ENCODE assay signal across 13 cellular contexts in the genomic region with DNA sequence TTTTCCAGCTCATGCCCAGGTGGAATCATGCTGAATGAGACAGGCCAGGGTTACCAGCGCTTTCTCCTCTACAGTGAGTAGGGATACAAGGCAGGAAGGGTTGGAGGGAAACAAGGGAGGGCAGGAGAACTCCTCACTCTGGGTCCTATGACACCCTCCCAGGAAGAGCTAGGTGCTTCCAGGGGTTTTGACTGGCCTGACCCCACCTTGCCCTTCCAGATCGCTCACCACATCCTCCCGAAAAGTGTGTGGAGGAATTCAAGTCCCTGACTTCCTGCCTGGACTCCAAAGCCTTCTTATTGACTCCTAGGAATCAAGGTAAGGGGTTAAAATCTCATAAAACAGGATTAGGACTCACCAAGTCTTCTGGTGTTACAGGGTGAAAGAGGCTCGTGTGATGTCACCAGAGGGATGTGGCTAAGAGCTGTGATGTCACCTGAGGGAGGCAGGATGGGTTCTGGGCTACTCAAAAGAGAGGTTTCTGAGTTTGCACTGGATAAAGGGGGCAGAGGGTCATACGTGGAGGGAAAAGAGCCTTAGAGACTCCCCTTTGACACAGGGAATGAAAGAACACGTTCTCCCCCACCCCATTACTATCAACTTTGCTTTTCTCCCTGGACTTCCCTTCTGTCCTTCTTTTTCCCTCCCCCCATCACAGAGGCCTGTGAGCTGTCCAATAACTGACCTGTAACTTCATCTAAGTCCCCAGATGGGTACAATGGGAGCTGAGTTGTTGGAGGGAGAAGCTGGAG. TPM values are rescaled to one million over a fixed set of nuclear protein-coding genes. Genes with fewer than 3 reads are reported as not detected.
A peak's percentile ranks its signal among the peaks of the same experiment; 100 is the strongest.
DNase-seq lines count a peak whose midpoint lies in the region; ATAC-seq and TF ChIP-seq lines count a peak whose summit lies in the region.
"Had no signal": no experiment of that assay in that cellular context is flagged by ENCODE, and none has a peak within 500 bp of the region (broad histone marks: within the 10 kb centered on the region; RNA-seq: fewer than 3 reads in every experiment).

No MANE protein-coding gene starts in this region.

- peaks cover 5% of the 10 kb centered on the region for H3K27me3 Mint-ChIP-seq in CD4-positive, CD25-positive, alpha-beta regulatory T cell
- H3K27me3 Mint-ChIP-seq in IgD-negative memory B cell (no peaks in the 10 kb centered on the region), natural killer cell (ENCODE audit: low read depth in 2 of 2) (no peaks in the 10 kb centered on the region)
- no peaks in the 10 kb centered on the region for H3K27me3 Mint-ChIP-seq in activated naive CD4-positive, alpha-beta T cell treated with anti-CD3 and anti-CD28 coated beads, Interleukin-2, amount 50 U/mL, for 24 hours

- H3K36me3 ChIP-seq in CD4-positive, CD25-positive, alpha-beta regulatory T cell (ENCODE audit: control insufficient read depth, insufficient read depth, low read length) = peaks cover 22% of the 10 kb centered on the region
- peaks cover 6% of the 10 kb centered on the region; the same call in 1 of the 2 replicates for H3K36me3 ChIP-seq in SJCRH30

- no peaks in the 10 kb centered on the region for H3K9me3 Mint-ChIP-seq in CD4-positive, CD25-positive, alpha-beta regulatory T cell
- no peaks in the 10 kb centered on the region for H3K9me3 Mint-ChIP-seq in IgD-negative memory B cell
- no peaks in the 10 kb centered on the region for H3K9me3 Mint-ChIP-seq in activated naive CD4-positive, alpha-beta T cell treated with anti-CD3 and anti-CD28 coated beads, Interleukin-2, amount 50 U/mL, for 24 hours
- H3K9me3 Mint-ChIP-seq in natural killer cell = no peaks in the 10 kb centered on the region
- H3K9me3 Mint-ChIP-seq: H9 had no signal

- ATAC-seq in CD4-positive, CD25-positive, alpha-beta regulatory T cell (ENCODE audit: low read depth in 2 of 2) = no peak
- no peak for ATAC-seq in natural killer cell
- no peak for ATAC-seq in HG03280 (IDR thresholded peaks at IDR 0.05; ENCODE audit: unreplicated experiment)

- H3K4me1 ChIP-seq in CD4-positive, CD25-positive, alpha-beta regulatory T cell (ENCODE audit: control insufficient read depth, insufficient read depth, low read length, poor library complexity, severe bottlenecking) = peaks cover 57% of the 10 kb centered on the region
- peaks cover 3% of the 10 kb centered on the region; the same call in 1 of the 2 replicates for H3K4me1 ChIP-seq in SJCRH30

- H3K4me3 Mint-ChIP-seq in CD4-positive, CD25-positive, alpha-beta regulatory T cell = peak overlapping the region; percentile 61 to 99 (median 93)
- H3K4me3 Mint-ChIP-seq in IgD-negative memory B cell (peak overlapping the region in 3 of 4 donors; percentile 74 to 93 (median 84)), natural killer cell (peak overlapping the region; percentile 65)
- peak overlapping the region; percentile 30 for H3K4me3 Mint-ChIP-seq in activated naive CD4-positive, alpha-beta T cell treated with anti-CD3 and anti-CD28 coated beads, Interleukin-2, amount 50 U/mL, for 24 hours

- no peaks in the 10 kb centered on the region for H3K9me3 ChIP-seq in CD4-positive, CD25-positive, alpha-beta regulatory T cell (ENCODE audit: control insufficient read depth in 2 of 2, low read length in 2 of 2)
- no peaks in the 10 kb centered on the region for H3K9me3 ChIP-seq in SJCRH30 (replicated peaks)

- H3K36me3 Mint-ChIP-seq in CD4-positive, CD25-positive, alpha-beta regulatory T cell = peaks cover 15% of the 10 kb centered on the region
- H3K36me3 Mint-ChIP-seq in IgD-negative memory B cell (peaks cover 6% of the 10 kb centered on the region), natural killer cell (no peaks in the 10 kb centered on the region)
- no peaks in the 10 kb centered on the region for H3K36me3 Mint-ChIP-seq in activated naive CD4-positive, alpha-beta T cell treated with anti-CD3 and anti-CD28 coated beads, Interleukin-2, amount 50 U/mL, for 24 hours

- H3K4me3 ChIP-seq in CD4-positive, CD25-positive, alpha-beta regulatory T cell (ENCODE audit: low read depth, low read length) = no peak overlapping the region
- no peak overlapping the region for H3K4me3 ChIP-seq in SJCRH30

- TF ChIP-seq CTCF in natural killer cell (IDR thresholded peaks at IDR 0.05) = no peak

- no peaks in the 10 kb centered on the region for H3K27me3 ChIP-seq in CD4-positive, CD25-positive, alpha-beta regulatory T cell (ENCODE audit: control insufficient read depth, insufficient read depth, low read length)
- no peaks in the 10 kb centered on the region for H3K27me3 ChIP-seq in SJCRH30

- DNase-seq in CD4-positive, CD25-positive, alpha-beta regulatory T cell = peak in 2 of 3 donors; percentile 23 to 58
- DNase-seq in natural killer cell (no peak), GM19240 (ENCODE audit: insufficient read length, low spot score) (no peak), SJCRH30 (no peak), SKM-1 treated with dmso at 0.1 percent for 144 hours (lab: John Stamatoyannopoulos, UW; ENCODE audit: unreplicated experiment) (no peak)
- DNase-seq: activated gamma-delta T cell, COR-L47, dermis blood vessel endothelial cell, H9, NCI-H2107 had no signal

- intact Hi-C loops in natural killer cell (cut with micrococcal nuclease) = no loop called here

- H3K4me1 Mint-ChIP-seq in CD4-positive, CD25-positive, alpha-beta regulatory T cell = peaks cover 4 to 78% (median 44%) of the 10 kb centered on the region in 4 donors
- H3K4me1 Mint-ChIP-seq in IgD-negative memory B cell (peaks cover 30 to 44% (median 36%) of the 10 kb centered on the region in 3 donors), natural killer cell (peaks cover 41 to 62% of the 10 kb centered on the region in 2 donors)
- peaks cover 56% of the 10 kb centered on the region for H3K4me1 Mint-ChIP-seq in activated naive CD4-positive, alpha-beta T cell treated with anti-CD3 and anti-CD28 coated beads, Interleukin-2, amount 50 U/mL, for 24 hours

- peak overlapping the region; percentile 76 for H3K27ac ChIP-seq in CD4-positive, CD25-positive, alpha-beta regulatory T cell (ENCODE audit: insufficient read depth, low read length, poor library complexity, severe bottlenecking)
- no peak overlapping the region for H3K27ac ChIP-seq in SJCRH30

- H3K27ac Mint-ChIP-seq in CD4-positive, CD25-positive, alpha-beta regulatory T cell = peak overlapping the region; percentile 48 to 93 (median 85)
- peak overlapping the region in 1 of 3 donors; percentile 78 for H3K27ac Mint-ChIP-seq in IgD-negative memory B cell
- H3K27ac Mint-ChIP-seq in activated naive CD4-positive, alpha-beta T cell treated with anti-CD3 and anti-CD28 coated beads, Interleukin-2, amount 50 U/mL, for 24 hours = peak overlapping the region; percentile 91
- H3K27ac Mint-ChIP-seq in natural killer cell = peak overlapping the region; percentile 83 to 89

RNA-seq across cellular contexts. Expression of a gene that starts 1.9 kb away (rescaled TPM):
- 1.7 TPM for total RNA-seq in CD4-positive, CD25-positive, alpha-beta regulatory T cell
- polyA plus RNA-seq in CD4-positive, CD25-positive, alpha-beta regulatory T cell = 1 to 10 TPM; 2.5 to 4.1 (median 2.8) TPM
- polyA plus RNA-seq in IgD-negative memory B cell = 8.5 TPM
- 1 to 10 TPM; 2.6 to 2.8 (median 2.7) TPM for total RNA-seq in natural killer cell
- total RNA-seq in SJCRH30 (2014; rRNA removed; shearing (Covaris generic)) = 1.8 and 2.0 TPM in 2 replicates

RNA-seq across cellular contexts. Expression of a gene that starts 3.0 kb away (rescaled TPM):
- 18.8 TPM for total RNA-seq in CD4-positive, CD25-positive, alpha-beta regulatory T cell
- polyA plus RNA-seq in CD4-positive, CD25-positive, alpha-beta regulatory T cell = 10 to 100 TPM; 24.2 to 30.5 (median 27.1) TPM
- polyA plus RNA-seq in IgD-negative memory B cell = 28.1 TPM
- 10 to 100 TPM; 25.9 to 29.9 (median 27.4) TPM for total RNA-seq in natural killer cell
- total RNA-seq in SJCRH30 (2014; rRNA removed; shearing (Covaris generic)) = 17.6 and 19.0 TPM in 2 replicates

RNA-seq across cellular contexts. Expression of a gene that starts 5.1 kb away (rescaled TPM):
- 213 TPM for total RNA-seq in CD4-positive, CD25-positive, alpha-beta regulatory T cell
- polyA plus RNA-seq in CD4-positive, CD25-positive, alpha-beta regulatory T cell = 10 to 100 TPM; 13.5 to 19.7 (median 18.0) TPM
- 30.9 TPM for polyA plus RNA-seq in IgD-negative memory B cell
- 100 to 1,000 TPM; 264 to 303 (median 274) TPM for total RNA-seq in natural killer cell
- 165 and 188 TPM in 2 replicates for total RNA-seq in SJCRH30 (2014; rRNA removed; shearing (Covaris generic))

RNA-seq across cellular contexts. Expression of a gene that starts 7.2 kb away (rescaled TPM):
- total RNA-seq in CD4-positive, CD25-positive, alpha-beta regulatory T cell = 9.8 TPM
- polyA plus RNA-seq in CD4-positive, CD25-positive, alpha-beta regulatory T cell = 10 to 100 TPM; 21.6 to 27.3 (median 25.2) TPM
- polyA plus RNA-seq in IgD-negative memory B cell = 24.1 TPM
- total RNA-seq in natural killer cell = 10 to 100 TPM; 16.0 to 20.3 (median 18.2) TPM
- 19.5 and 23.6 TPM in 2 replicates for total RNA-seq in SJCRH30 (2014; rRNA removed; shearing (Covaris generic))

RNA-seq across cellular contexts. Expression of a gene that starts 8.3 kb away (rescaled TPM):
- 141 TPM for total RNA-seq in CD4-positive, CD25-positive, alpha-beta regulatory T cell
- 100 to 1,000 TPM; 235 to 285 (median 261) TPM for polyA plus RNA-seq in CD4-positive, CD25-positive, alpha-beta regulatory T cell
- 268 TPM for polyA plus RNA-seq in IgD-negative memory B cell
- 100 to 1,000 TPM; 140 to 157 (median 141) TPM for total RNA-seq in natural killer cell
- total RNA-seq in SJCRH30 (2014; rRNA removed; shearing (Covaris generic)) = 197 and 208 TPM in 2 replicates

Comparison
In these comparisons a context has a peak if more than half of its experiments do, and no peak if none do; other contexts are left out.
1. DNase-seq: peak in CD4-positive, CD25-positive, alpha-beta regulatory T cell (2 of 3); none in natural killer cell (single experiment), GM19240 (single experiment), SJCRH30 (0 of 2) and SKM-1 treated with dmso at 0.1 percent for 144 hours (single experiment).
2. H3K4me3 Mint-ChIP-seq: peak in every context shown above with its lines; median percentile 93 in CD4-positive, CD25-positive, alpha-beta regulatory T cell; 84 in IgD-negative memory B cell; 65 in natural killer cell; 30 in activated naive CD4-positive, alpha-beta T cell treated with anti-CD3 and anti-CD28 coated beads, Interleukin-2, amount 50 U/mL, for 24 hours.